In the genomic region with DNA sequence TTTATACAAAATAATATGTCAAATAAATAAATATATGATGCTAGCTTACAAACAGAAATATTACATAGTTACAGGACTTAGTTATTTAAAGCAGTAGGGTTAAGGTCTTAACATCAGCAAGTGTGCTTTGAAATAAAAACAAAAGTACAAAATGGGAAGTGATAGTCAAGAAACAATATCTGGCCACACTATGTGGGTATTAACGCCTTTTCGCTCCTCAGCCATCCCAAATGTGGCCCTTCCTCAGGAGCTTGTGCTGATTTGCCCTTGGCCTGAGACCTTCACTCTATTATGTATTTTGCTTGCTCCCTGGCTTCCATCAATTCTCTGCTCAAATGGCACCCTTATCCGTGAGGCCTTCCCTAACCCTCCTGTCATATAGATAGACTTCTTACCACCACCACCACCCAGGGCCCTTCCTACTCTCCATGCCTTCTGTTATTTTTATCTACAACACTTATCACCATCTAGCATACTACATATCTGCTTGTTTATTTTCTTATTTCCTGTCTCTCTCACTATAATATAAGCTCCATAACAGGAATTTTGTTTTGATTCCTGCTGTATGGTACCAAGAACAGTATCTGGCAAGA, we compare ENCODE assay signal across 12 cellular contexts. TPM values are rescaled to one million over a fixed set of nuclear protein-coding genes. Genes with fewer than 3 reads are reported as not detected.
A peak's percentile ranks its signal among the peaks of the same experiment; 100 is the strongest.
DNase-seq lines count a peak whose midpoint lies in the region; ATAC-seq and TF ChIP-seq lines count a peak whose summit lies in the region.
"Had no signal": no experiment of that assay in that cellular context is flagged by ENCODE, and none has a peak within 500 bp of the region (broad histone marks: within the 10 kb centered on the region; RNA-seq: fewer than 3 reads in every experiment).

No MANE protein-coding gene starts in this region.

- no peak for DNase-seq in CD4-positive, alpha-beta memory T cell
- DNase-seq in HL-60 (ENCODE audit: low read depth in 1 of 2, low spot score in 1 of 2) (no peak), foreskin melanocyte (no peak), NCI-H1436 (lab: John Stamatoyannopoulos, UW) (no peak), prostate gland (ENCODE audit: low spot score) (no peak)
- no peak for DNase-seq in activated CD8-positive, alpha-beta T cell treated with anti-CD3 and anti-CD28 coated beads, Interleukin-2, amount 10 ng/mL, durations not matched to agents 7 days and 5 days
- DNase-seq: endodermal cell; NCI-H1092; stimulated activated naive CD4-positive, alpha-beta T cell had no signal

- CTCF ChIA-PET in CD4-positive, alpha-beta memory T cell (lab: Charles Lee; ENCODE audit: partially characterized antibody) = interaction anchor here (0.7 kb wide), 1 partner anchor 49 kb away, joined by 3 read pairs; no protein-coding TSS in a partner anchor
- CTCF ChIA-PET in activated CD8-positive, alpha-beta T cell treated with anti-CD3 and anti-CD28 coated beads, Interleukin-2, amount 10 ng/mL, durations not matched to agents 7 days and 5 days (lab: Charles Lee) = interaction anchor here (0.8 to 2.6 kb wide), 4 partner anchors 15 to 232 kb away, joined by 3 to 10 read pairs (median 3); no protein-coding TSS in a partner anchor

- peaks cover 42% of the 10 kb centered on the region for H3K4me1 ChIP-seq in CD4-positive, alpha-beta memory T cell (ENCODE audit: insufficient read depth, low read length)
- H3K4me1 ChIP-seq in muscle layer of duodenum (ENCODE audit: control insufficient read depth in 1 of 2, insufficient read depth in 2 of 2, low read length in 2 of 2) = no peaks in the 10 kb centered on the region
- H3K4me1 ChIP-seq in prostate gland (replicated peaks) = no peaks in the 10 kb centered on the region

- H3K9me3 ChIP-seq in CD4-positive, alpha-beta memory T cell (ENCODE audit: control insufficient read depth in 1 of 2, low read length in 2 of 2) = no peaks in the 10 kb centered on the region
- H3K9me3 ChIP-seq in muscle layer of duodenum (ENCODE audit: control insufficient read depth in 1 of 2, low read length in 2 of 2) (no peaks in the 10 kb centered on the region), prostate gland (no peaks in the 10 kb centered on the region)

- no peak overlapping the region for H3K4me3 ChIP-seq in CD4-positive, alpha-beta memory T cell (ENCODE audit: low read length in 2 of 2)
- H3K4me3 ChIP-seq in HL-60 (replicated peaks; ENCODE audit: insufficient read depth, low read length) (peak overlapping the region; percentile 46), muscle layer of duodenum (ENCODE audit: low read depth in 1 of 2, low read length in 2 of 2) (peak overlapping the region in 1 of 2 donors; percentile 34), prostate gland (no peak overlapping the region)

- H3K27ac Mint-ChIP-seq in CD4-positive, alpha-beta memory T cell = peak overlapping the region in 5 of 7 donors; percentile 42 to 88 (median 78)
- H3K27ac Mint-ChIP-seq in activated CD8-positive, alpha-beta T cell treated with anti-CD3 and anti-CD28 coated beads, Interleukin-2, amount 10 ng/mL, durations not matched to agents 7 days and 5 days = peak overlapping the region; percentile 56
- H3K27ac Mint-ChIP-seq: endodermal cell had no signal

- peaks cover 33 to 58% (median 46%) of the 10 kb centered on the region in 4 donors for H3K4me1 Mint-ChIP-seq in CD4-positive, alpha-beta memory T cell
- peaks cover 38% of the 10 kb centered on the region for H3K4me1 Mint-ChIP-seq in activated CD8-positive, alpha-beta T cell treated with anti-CD3 and anti-CD28 coated beads, Interleukin-2, amount 10 ng/mL, durations not matched to agents 7 days and 5 days (ENCODE audit: low read depth)

- H3K36me3 ChIP-seq in CD4-positive, alpha-beta memory T cell (ENCODE audit: insufficient read depth, low read length) = no peaks in the 10 kb centered on the region
- H3K36me3 ChIP-seq in muscle layer of duodenum (ENCODE audit: control insufficient read depth in 1 of 2, insufficient read depth in 2 of 2, low read length in 2 of 2) (no peaks in the 10 kb centered on the region), prostate gland (no peaks in the 10 kb centered on the region)

- TF ChIP-seq CTCF in HL-60 (IDR thresholded peaks at IDR 0.05; ENCODE audit: insufficient read depth, low read length) (no peak), prostate gland (IDR thresholded peaks at IDR 0.05) (no peak)

- TF ChIP-seq POLR2A in prostate gland (IDR thresholded peaks at IDR 0.05) = no peak

- ATAC-seq in activated CD8-positive, alpha-beta T cell treated with anti-CD3 and anti-CD28 coated beads, Interleukin-2, amount 10 ng/mL, durations not matched to agents 7 days and 5 days = no peak
- no peak for ATAC-seq in HG03520 (IDR thresholded peaks at IDR 0.05; ENCODE audit: unreplicated experiment)

- peaks cover 0 to 2% (median 0%) of the 10 kb centered on the region in 8 donors for H3K9me3 Mint-ChIP-seq in CD4-positive, alpha-beta memory T cell
- peaks cover 5% of the 10 kb centered on the region for H3K9me3 Mint-ChIP-seq in activated CD8-positive, alpha-beta T cell treated with anti-CD3 and anti-CD28 coated beads, Interleukin-2, amount 10 ng/mL, durations not matched to agents 7 days and 5 days (ENCODE audit: insufficient read depth)

- POLR2A ChIA-PET in CD4-positive, alpha-beta memory T cell (lab: Charles Lee; ENCODE audit: partially characterized antibody) = interaction anchor here (0.6 to 1.5 kb wide), 4 partner anchors 8 to 196 kb away, joined by 3 to 4 read pairs (median 3); no protein-coding TSS in a partner anchor
- POLR2A ChIA-PET in activated CD8-positive, alpha-beta T cell treated with anti-CD3 and anti-CD28 coated beads, Interleukin-2, amount 10 ng/mL, durations not matched to agents 7 days and 5 days (lab: Charles Lee) = interaction anchor here (0.5 to 1.0 kb wide), 2 partner anchors 9 to 1784 kb away, joined by 3 read pairs; no protein-coding TSS in a partner anchor

- H3K27me3 Mint-ChIP-seq in CD4-positive, alpha-beta memory T cell = no peaks in the 10 kb centered on the region
- H3K27me3 Mint-ChIP-seq in activated CD8-positive, alpha-beta T cell treated with anti-CD3 and anti-CD28 coated beads, Interleukin-2, amount 10 ng/mL, durations not matched to agents 7 days and 5 days (ENCODE audit: low read depth) = no peaks in the 10 kb centered on the region

- WGBS in prostate gland = 92% methylated on average over 3 of the region's 3 CpGs

- no peak overlapping the region for H3K27ac ChIP-seq in CD4-positive, alpha-beta memory T cell (ENCODE audit: low read depth, low read length)
- H3K27ac ChIP-seq in HL-60 (replicated peaks) (peak overlapping the region; percentile 92), muscle layer of duodenum (ENCODE audit: low read length) (peak overlapping the region; percentile 3), prostate gland (no peak overlapping the region)
- H3K27ac ChIP-seq: VCaP had no signal

- H3K27me3 ChIP-seq in CD4-positive, alpha-beta memory T cell (ENCODE audit: insufficient read depth, low read length) = no peaks in the 10 kb centered on the region
- no peaks in the 10 kb centered on the region for H3K27me3 ChIP-seq in HL-60 (ENCODE audit: insufficient read depth, poor library complexity, severe bottlenecking)
- no peaks in the 10 kb centered on the region for H3K27me3 ChIP-seq in muscle layer of duodenum (ENCODE audit: low read depth, low read length)
- no peaks in the 10 kb centered on the region for H3K27me3 ChIP-seq in prostate gland (replicated peaks; ENCODE audit: insufficient read depth)

- H3K4me3 Mint-ChIP-seq in CD4-positive, alpha-beta memory T cell = peak overlapping the region; percentile 62 to 98 (median 79)
- H3K4me3 Mint-ChIP-seq in activated CD8-positive, alpha-beta T cell treated with anti-CD3 and anti-CD28 coated beads, Interleukin-2, amount 10 ng/mL, durations not matched to agents 7 days and 5 days = peak overlapping the region; percentile 23
- H3K4me3 Mint-ChIP-seq: endodermal cell had no signal

- intact Hi-C loops in CD4-positive, alpha-beta memory T cell (cut with micrococcal nuclease) = loop anchor here (10.0 kb wide), 1 partner anchor 161 kb away; a partner anchor contains a TSS
- intact Hi-C loops in prostate gland (cut with DNase I) = no loop called here

- H3K36me3 Mint-ChIP-seq in CD4-positive, alpha-beta memory T cell = peaks cover 24 to 38% of the 10 kb centered on the region in 2 donors
- H3K36me3 Mint-ChIP-seq in activated CD8-positive, alpha-beta T cell treated with anti-CD3 and anti-CD28 coated beads, Interleukin-2, amount 10 ng/mL, durations not matched to agents 7 days and 5 days (ENCODE audit: low read depth) = peaks cover 41% of the 10 kb centered on the region

RNA-seq across cellular contexts. Expression of a gene that starts 1.9 kb away (rescaled TPM):
- total RNA-seq in CD4-positive, alpha-beta memory T cell = 100 to 1,000 TPM; 119 TPM
- 100 to 1,000 TPM; 146 to 172 TPM for polyA plus RNA-seq in CD4-positive, alpha-beta memory T cell
- 10 to 100 TPM; 65.8 to 73.2 TPM for total RNA-seq in activated CD8-positive, alpha-beta T cell treated with anti-CD3 and anti-CD28 coated beads, Interleukin-2, amount 10 ng/mL, durations not matched to agents 7 days and 5 days
- 10 to 100 TPM; 11.3 to 24.6 TPM for total RNA-seq in prostate gland
- total RNA-seq: endodermal cell had no signal

RNA-seq across cellular contexts. Expression of a gene that starts 43.0 kb away (rescaled TPM):
- total RNA-seq in CD4-positive, alpha-beta memory T cell = under 1 TPM in 1 of 2 experiments, not detected in 1; 0.64 TPM
- polyA plus RNA-seq in CD4-positive, alpha-beta memory T cell = not detected
- under 1 TPM in 1 of 2 experiments, not detected in 1; 0.40 TPM for total RNA-seq in activated CD8-positive, alpha-beta T cell treated with anti-CD3 and anti-CD28 coated beads, Interleukin-2, amount 10 ng/mL, durations not matched to agents 7 days and 5 days
- 10 to 100 TPM in 1 of 2 donors, not detected in 1; 16.5 TPM for total RNA-seq in prostate gland
- total RNA-seq: endodermal cell had no signal

RNA-seq across cellular contexts. Expression of a gene that starts 44.3 kb away (rescaled TPM):
- total RNA-seq in CD4-positive, alpha-beta memory T cell = 1 to 10 TPM; 5.9 to 6.6 TPM
- polyA plus RNA-seq in CD4-positive, alpha-beta memory T cell = under 1 TPM in 1 of 2 donors, not detected in 1; 0.56 TPM
- total RNA-seq in activated CD8-positive, alpha-beta T cell treated with anti-CD3 and anti-CD28 coated beads, Interleukin-2, amount 10 ng/mL, durations not matched to agents 7 days and 5 days = 1 to 10 TPM; 5.9 to 6.4 TPM
- total RNA-seq in prostate gland = 10 to 100 TPM in 1 of 2 donors, 1 to 10 TPM in 1; 6.6 to 30.4 TPM

Comparison
In these comparisons a context has a peak if more than half of its experiments do, and no peak if none do; other contexts are left out.
1. H3K27ac ChIP-seq: peak in HL-60 (single experiment) and muscle layer of duodenum (single experiment); none in CD4-positive, alpha-beta memory T cell (single experiment) and prostate gland (0 of 2).